ENCODE assay signal across 9 cellular contexts in genomic region chr2:164842624-164842966, GRCh38. TPM values are rescaled to one million over a fixed set of nuclear protein-coding genes. Genes with fewer than 3 reads are reported as not detected.
DNase-seq lines count a peak whose midpoint lies in the region; ATAC-seq and TF ChIP-seq lines count a peak whose summit lies in the region.
"Had no signal": no experiment of that assay in that cellular context is flagged by ENCODE, and none has a peak within 500 bp of the region (broad histone marks: within the 10 kb centered on the region; RNA-seq: fewer than 3 reads in every experiment).

No MANE protein-coding gene starts in this region.

- TF ChIP-seq CTCF in heart left ventricle (IDR thresholded peaks at IDR 0.05): no peak
- no peak for TF ChIP-seq CTCF in coronary artery (IDR thresholded peaks at IDR 0.05)
- TF ChIP-seq CTCF in upper lobe of right lung (IDR thresholded peaks at IDR 0.05): no peak
- no peak for TF ChIP-seq CTCF in WERI-Rb-1 (IDR thresholded peaks at IDR 0.05; ENCODE audit: low read depth, low read length)

- no peak for DNase-seq in heart left ventricle
- no peak for DNase-seq in Right ventricle myocardium inferior (ENCODE audit: missing footprints)
- DNase-seq in coronary artery (ENCODE audit: low spot score): no peak
- DNase-seq in upper lobe of right lung: no peak
- no peak for DNase-seq in WERI-Rb-1
- DNase-seq in activated CD4-positive, alpha-beta T cell treated with anti-CD3 and anti-CD28 coated beads, Interleukin-2, amount 50 U/mL, for 4 hours: no peak
- DNase-seq: effector CD4-positive, alpha-beta T cell had no signal

- intact Hi-C loops in heart left ventricle (cut with DNase I) (loop anchor here in 9 of 10 donors (2.0 to 10.0 kb wide), 8 partner anchors 45 to 268 kb away; no protein-coding TSS in a partner anchor), Right ventricle myocardium inferior (cut with DNase I) (loop anchor here (5.0 kb wide), 2 partner anchors 60 to 280 kb away; no protein-coding TSS in a partner anchor), upper lobe of right lung (cut with DNase I) (no loop called here)

- 50 to 55% (median 52%) methylated on average over 8 of the region's 8 CpGs for WGBS in heart left ventricle, 4 donors

- H3K27ac ChIP-seq in heart left ventricle (peak overlapping the region in 4 of 12 donors; percentile 94 to 97 (median 96)), coronary artery (peak overlapping the region; percentile 97 to 98), upper lobe of right lung (peak overlapping the region; percentile 93), WERI-Rb-1 (no peak overlapping the region)

- H3K36me3 ChIP-seq in heart left ventricle: no peaks in the 10 kb centered on the region
- no peaks in the 10 kb centered on the region for H3K36me3 ChIP-seq in mucosa of stomach (ENCODE audit: control insufficient read depth, insufficient read depth, low read length)
- H3K36me3 ChIP-seq in upper lobe of right lung: no peaks in the 10 kb centered on the region
- peaks cover 4% of the 10 kb centered on the region; the same call in 1 of the 2 replicates for H3K36me3 ChIP-seq in WERI-Rb-1

- H3K4me1 ChIP-seq in heart left ventricle (peaks cover 0 to 29% (median 10%) of the 10 kb centered on the region in 12 donors), mucosa of stomach (ENCODE audit: control insufficient read depth, insufficient read depth, low read length) (peaks cover 4% of the 10 kb centered on the region), upper lobe of right lung (peaks cover 6% of the 10 kb centered on the region)

- H3K9me3 ChIP-seq in heart left ventricle (no peaks in the 10 kb centered on the region), mucosa of stomach (ENCODE audit: control insufficient read depth, low read length) (no peaks in the 10 kb centered on the region), upper lobe of right lung (no peaks in the 10 kb centered on the region), WERI-Rb-1 (ENCODE audit: severe bottlenecking) (no peaks in the 10 kb centered on the region)

- no peak for TF ChIP-seq POLR2A in heart left ventricle (IDR thresholded peaks at IDR 0.05)

- H3K4me3 ChIP-seq in heart left ventricle (peak overlapping the region in 8 of 12 donors; percentile 76 to 89 (median 81)), coronary artery (peak overlapping the region; percentile 85), mucosa of stomach (ENCODE audit: low read length) (no peak overlapping the region), upper lobe of right lung (peak overlapping the region; percentile 80), WERI-Rb-1 (ENCODE audit: low read depth, low read length) (no peak overlapping the region)

- ATAC-seq in heart left ventricle: no peak
- ATAC-seq in Right ventricle myocardium inferior: no peak
- ATAC-seq in upper lobe of right lung: no peak
- no peak for ATAC-seq in HG03469 (IDR thresholded peaks at IDR 0.05; ENCODE audit: unreplicated experiment)

- H3K27me3 ChIP-seq in heart left ventricle (peaks cover 0 to 4% (median 0%) of the 10 kb centered on the region in 9 donors), mucosa of stomach (ENCODE audit: control insufficient read depth, insufficient read depth, low read length) (no peaks in the 10 kb centered on the region), upper lobe of right lung (no peaks in the 10 kb centered on the region), WERI-Rb-1 (ENCODE audit: insufficient read depth, low read depth, severe bottlenecking) (no peaks in the 10 kb centered on the region)

- peak overlapping the region; percentile 90 for H3K9ac ChIP-seq in mucosa of stomach (ENCODE audit: low read length)

RNA-seq across cellular contexts. Expression of gene COBLL1, which starts 1.0 kb away (rescaled TPM):
- total RNA-seq in heart left ventricle: 10 to 100 TPM; 11.0 to 36.9 (median 18.8) TPM
- polyA plus RNA-seq in heart left ventricle: 1 to 10 TPM; 4.0 to 8.5 TPM
- total RNA-seq in Right ventricle myocardium inferior: 15.2 TPM
- total RNA-seq in upper lobe of right lung: 95.3 TPM

Comparison
In these comparisons a context has a peak if more than half of its experiments do, and no peak if none do; other contexts are left out.
1. H3K4me3 ChIP-seq: peak in heart left ventricle (8 of 12), coronary artery (single experiment) and upper lobe of right lung (single experiment); none in mucosa of stomach (single experiment) and WERI-Rb-1 (single experiment).